1 cellular context compared by ENCODE assay signal in genomic region chr20:17912916-17913315, GRCh38.
TF ChIP-seq lines count a peak whose summit lies in the region.

No MANE protein-coding gene starts in this region.

TF ChIP-seq in SK-N-SH treated with all-trans-retinoic acid at 6 μM for 48 hours, 23 proteins besides CTCF, POLR2A, EP300 and RAD21 (continued from another document):
- TF ChIP-seq, protein P1, sequence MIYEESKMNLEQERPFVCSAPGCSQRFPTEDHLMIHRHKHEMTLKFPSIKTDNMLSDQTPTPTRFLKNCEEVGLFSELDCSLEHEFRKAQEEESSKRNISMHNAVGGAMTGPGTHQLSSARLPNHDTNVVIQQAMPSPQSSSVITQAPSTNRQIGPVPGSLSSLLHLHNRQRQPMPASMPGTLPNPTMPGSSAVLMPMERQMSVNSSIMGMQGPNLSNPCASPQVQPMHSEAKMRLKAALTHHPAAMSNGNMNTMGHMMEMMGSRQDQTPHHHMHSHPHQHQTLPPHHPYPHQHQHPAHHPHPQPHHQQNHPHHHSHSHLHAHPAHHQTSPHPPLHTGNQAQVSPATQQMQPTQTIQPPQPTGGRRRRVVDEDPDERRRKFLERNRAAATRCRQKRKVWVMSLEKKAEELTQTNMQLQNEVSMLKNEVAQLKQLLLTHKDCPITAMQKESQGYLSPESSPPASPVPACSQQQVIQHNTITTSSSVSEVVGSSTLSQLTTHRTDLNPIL (CRISPR knock-in tag; IDR thresholded peaks at IDR 0.05; ENCODE audit: low read depth), result no peak
- no peak for TF ChIP-seq RARB (CRISPR knock-in tag; IDR thresholded peaks at IDR 0.05)
- TF ChIP-seq TCF4 (CRISPR knock-in tag; IDR thresholded peaks at IDR 0.05; ENCODE audit: borderline replicate concordance), result no peak
- no peak for TF ChIP-seq TOX (CRISPR knock-in tag; IDR thresholded peaks at IDR 0.05; ENCODE audit: borderline replicate concordance)
- no peak for TF ChIP-seq ZNF70 (CRISPR knock-in tag; IDR thresholded peaks at IDR 0.05)
TF ChIP-seq in SK-N-SH treated with all-trans-retinoic acid at 6 μM for 48 hours: peak in this region for 0.
